In genomic region chr9:117034862-117035261, GRCh38 we compare ENCODE assay signal across 15 cellular contexts.
DNase-seq lines count a peak whose midpoint lies in the region; ATAC-seq and TF ChIP-seq lines count a peak whose summit lies in the region.
"Had no signal": no experiment of that assay in that cellular context is flagged by ENCODE, and none has a peak within 500 bp of the region (broad histone marks: within the 10 kb centered on the region; RNA-seq: fewer than 3 reads in every experiment).

No MANE protein-coding gene starts in this region.

- H3K27me3 Mint-ChIP-seq in nephron progenitor cell (ENCODE audit: low read depth, poor library complexity) = peaks cover 27% of the 10 kb centered on the region

- CTCF ChIA-PET in mammary epithelial cell (lab: Charles Lee; ENCODE audit: low non-redundant PET) = no interaction called here

- no peaks in the 10 kb centered on the region for H3K27me3 ChIP-seq in mammary epithelial cell (ENCODE audit: insufficient read depth, low read length)
- H3K27me3 ChIP-seq: body of pancreas had no signal

- intact Hi-C loops in mammary epithelial cell (cut with micrococcal nuclease) = no loop called here

- H3K9ac ChIP-seq in mammary epithelial cell (ENCODE audit: insufficient read depth, low read length) = no peak overlapping the region

- DNase-seq in DMS 273 (lab: John Stamatoyannopoulos, UW; ENCODE audit: unreplicated experiment) = peak; percentile 2
- DNase-seq in DMS 273 treated with DMSO at 0.1 percent for 48 hours (lab: John Stamatoyannopoulos, UW) = no peak
- DNase-seq in NCI-H1048 (lab: John Stamatoyannopoulos, UW) = peak; percentile 3
- peak; percentile 45 for DNase-seq in mammary epithelial cell
- DNase-seq in nephron progenitor cell = peak; percentile 75
- DNase-seq in NCI-H2029 treated with DMSO at 0.1 percent for 48 hours (lab: John Stamatoyannopoulos, UW) = no peak
- no peak for DNase-seq in NCI-H146 (lab: John Stamatoyannopoulos, UW)
- DNase-seq: activated CD4-positive, CD25-positive, alpha-beta regulatory T cell; body of pancreas; NCI-H2029; SHP77 had no signal

- 25% methylated on average over 2 of the region's 2 CpGs for WGBS in mammary epithelial cell (ENCODE audit: low coverage, missing lambda C conversion rate)

- no peak for ATAC-seq in HG03432 (IDR thresholded peaks at IDR 0.05; ENCODE audit: unreplicated experiment)
- ATAC-seq: body of pancreas, sciatic nerve had no signal

- H3K79me2 ChIP-seq in mammary epithelial cell (ENCODE audit: insufficient read depth, low read length) = no peaks in the 10 kb centered on the region

- dilution Hi-C loops in mammary epithelial cell (cut with HindIII; ENCODE audit: low sequenced_read_pairs) = no loop called here

- TF ChIP-seq CTCF in mammary epithelial cell (conservative IDR thresholded peaks at IDR 0.05 in 1 of 2, IDR thresholded peaks at IDR 0.05 in 1 of 2; ENCODE audit: extremely low read depth in 1 of 2, insufficient read depth in 1 of 2, low read depth in 1 of 2, low read length in 2 of 2) = no peak
- no peak for TF ChIP-seq CTCF in nephron progenitor cell (IDR thresholded peaks at IDR 0.05)

- no peak overlapping the region for H3K27ac Mint-ChIP-seq in nephron progenitor cell

- H4K20me1 ChIP-seq in mammary epithelial cell (ENCODE audit: insufficient read depth, low read length) = no peaks in the 10 kb centered on the region

- in situ Hi-C loops in mammary epithelial cell (cut with MboI; ENCODE audit: low sequenced_read_pairs in 2 of 2) = no loop called here

- no peak overlapping the region for H3K4me3 ChIP-seq in mammary epithelial cell (replicated peaks in 1 of 3; ENCODE audit: insufficient read depth in 1 of 3, low read depth in 2 of 3, low read length in 3 of 3)
- H3K4me3 ChIP-seq: body of pancreas had no signal

- no peaks in the 10 kb centered on the region for H3K9me3 ChIP-seq in mammary epithelial cell (replicated peaks; ENCODE audit: insufficient read depth, low read length)
- H3K9me3 ChIP-seq: body of pancreas had no signal

- H3K4me1 ChIP-seq in mammary epithelial cell (ENCODE audit: insufficient read depth, low read length) = no peaks in the 10 kb centered on the region
- H3K4me1 ChIP-seq: body of pancreas had no signal

- no peaks in the 10 kb centered on the region for H3K4me1 Mint-ChIP-seq in nephron progenitor cell

- H3K9me3 Mint-ChIP-seq in nephron progenitor cell = no peaks in the 10 kb centered on the region

- H3K36me3 ChIP-seq in mammary epithelial cell (ENCODE audit: insufficient read depth, low read length) = no peaks in the 10 kb centered on the region

- no peak overlapping the region for H3K4me2 ChIP-seq in mammary epithelial cell (ENCODE audit: insufficient read depth, low read depth, low read length)

- no peak overlapping the region for H3K27ac ChIP-seq in mammary epithelial cell (ENCODE audit: insufficient read depth, low read depth, low read length)
- H3K27ac ChIP-seq: 22Rv1, body of pancreas, epithelial cell of prostate had no signal

- no peak overlapping the region for H3K4me3 Mint-ChIP-seq in nephron progenitor cell

- H3K36me3 Mint-ChIP-seq in nephron progenitor cell (ENCODE audit: low read depth) = no peaks in the 10 kb centered on the region

- no peak overlapping the region for H2AFZ ChIP-seq in mammary epithelial cell (ENCODE audit: low read depth, low read length)

- BruUV-seq in mammary epithelial cell (replicated peaks; lab: Mats Ljungman, UMichigan) = no TSS peak

Comparison
In these comparisons a context has a peak if more than half of its experiments do, and no peak if none do; other contexts are left out.
1. DNase-seq: peak in DMS 273 (single experiment), NCI-H1048 (single experiment), mammary epithelial cell (single experiment) and nephron progenitor cell (single experiment); none in DMS 273 treated with DMSO at 0.1 percent for 48 hours (single experiment), NCI-H2029 treated with DMSO at 0.1 percent for 48 hours (single experiment) and NCI-H146 (single experiment).